ENCODE assay signal across 10 cellular contexts in the genomic region with DNA sequence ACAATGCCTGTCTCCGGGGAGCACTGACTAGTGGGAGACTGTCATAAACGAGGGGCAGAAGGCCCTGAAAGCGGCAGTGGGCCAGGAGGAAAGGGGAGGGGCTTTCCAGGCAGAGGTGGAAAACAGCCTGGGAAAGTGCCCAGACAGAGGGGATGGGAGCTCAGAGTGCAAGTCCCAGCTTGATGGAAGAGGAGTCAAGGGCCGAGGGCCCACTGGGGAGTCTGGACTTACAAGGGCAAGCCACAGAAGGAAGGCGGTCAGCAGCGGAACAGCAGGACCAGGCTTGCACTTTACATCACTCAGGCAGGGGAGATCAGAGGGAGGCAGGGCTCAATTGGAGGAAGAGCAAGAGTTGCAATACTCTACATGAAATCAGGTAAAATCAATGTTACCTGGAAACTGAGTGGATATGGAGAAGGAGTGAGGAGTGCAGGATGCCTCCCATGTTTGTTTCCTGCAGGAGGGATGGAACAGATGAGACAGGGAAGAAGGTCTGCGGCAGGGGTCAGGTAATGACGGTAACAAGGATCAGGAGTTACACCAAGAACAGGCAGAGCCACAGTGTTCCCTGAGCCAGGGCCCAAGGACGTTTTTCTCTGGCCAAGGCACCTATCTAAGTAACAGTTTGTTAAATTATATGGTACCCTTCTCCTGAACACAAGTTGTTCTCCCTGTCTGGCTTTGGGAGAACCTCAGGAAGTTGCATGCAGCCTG. TPM values are rescaled to one million over a fixed set of nuclear protein-coding genes. Genes with fewer than 3 reads are reported as not detected.
DNase-seq lines count a peak whose midpoint lies in the region; ATAC-seq, FAIRE-seq and TF ChIP-seq lines count a peak whose summit lies in the region.
"Had no signal": no experiment of that assay in that cellular context is flagged by ENCODE, and none has a peak within 500 bp of the region (broad histone marks: within the 10 kb centered on the region; RNA-seq: fewer than 3 reads in every experiment).

No MANE protein-coding gene starts in this region.

- H2BK15ac ChIP-seq in H1 (ENCODE audit: low read length): no peak overlapping the region

- CTCF ChIA-PET in H1 (lab: Charles Lee; ENCODE audit: partially characterized antibody): interaction anchor here (22.3 to 34.8 kb wide), 2 partner anchors 14 to 17 kb away, joined by 741 to 930 read pairs; partner anchors contain the start of gene PXN

- H2BK120ac ChIP-seq in H1 (replicated peaks; ENCODE audit: low read depth, low read length): no peak overlapping the region

- no peak overlapping the region for H4K91ac ChIP-seq in H1 (replicated peaks; ENCODE audit: insufficient read length, low read length)

- H3K4me1 ChIP-seq in heart right ventricle: peaks cover 53 to 98% (median 97%) of the 10 kb centered on the region in 9 donors
- H3K4me1 ChIP-seq in H1 (replicated peaks in 1 of 4; ENCODE audit: control insufficient read depth in 3 of 4, insufficient read depth in 4 of 4, low read length in 3 of 4): peaks cover 3 to 16% (median 4%) of the 10 kb centered on the region in 4 experiments; a peak in 6 of 7 replicates
- peaks cover 82% of the 10 kb centered on the region for H3K4me1 ChIP-seq in vagina

- H3K9me3 ChIP-seq in heart right ventricle (no peaks in the 10 kb centered on the region), H1 (ENCODE audit: insufficient read depth in 2 of 2, low read depth in 1 of 2, low read length in 1 of 2) (no peaks in the 10 kb centered on the region), vagina (no peaks in the 10 kb centered on the region)

- H3K4me3 Mint-ChIP-seq in nephron: no peak overlapping the region

- no peak overlapping the region for H3K23ac ChIP-seq in H1 (ENCODE audit: insufficient read length)

- no peak overlapping the region for H3K56ac ChIP-seq in H1 (replicated peaks; ENCODE audit: insufficient read length, low read depth, low read length)

- DNase-seq in heart right ventricle (peak in 1 of 2 donors; percentile 21), left cardiac atrium (no peak), H1 (ENCODE audit: low read depth in 1 of 2, low spot score in 2 of 2) (no peak), vagina (ENCODE audit: extremely low spot score in 2 of 2) (no peak), GM20000 (ENCODE audit: low spot score) (no peak)
- no peak for DNase-seq in stimulated activated CD4-positive, alpha-beta T cell treated with anti-CD3 and anti-CD28 coated beads, Interleukin-4, amount 100 ng/mL, for 1 hour
- DNase-seq: activated effector memory CD4-positive, alpha-beta T cell treated with anti-CD3 and anti-CD28 coated beads, Interleukin-2, amount 50 U/mL, for 16 hours; NCI-H1417 treated with DMSO at 0.1 percent for 48 hours had no signal

- no peaks in the 10 kb centered on the region for H3K36me3 Mint-ChIP-seq in nephron (ENCODE audit: low read depth)

- ATAC-seq in heart right ventricle: peak in 5 of 8 donors; percentile 7 to 48 (median 11)
- no peak for ATAC-seq in left cardiac atrium
- ATAC-seq in GM21619 (IDR thresholded peaks at IDR 0.05; ENCODE audit: unreplicated experiment): no peak

- H3K14ac ChIP-seq in H1 (ENCODE audit: insufficient read length): no peak overlapping the region

- peaks cover 13 to 33% of the 10 kb centered on the region in 2 experiments for H4K20me1 ChIP-seq in H1 (replicated peaks in 1 of 2; ENCODE audit: control insufficient read depth in 1 of 2, insufficient read depth in 2 of 2, low read length in 2 of 2)

- POLR2A ChIA-PET in H1 (lab: Charles Lee; ENCODE audit: partially characterized antibody): interaction anchor here (67.0 to 88.3 kb wide), 2 partner anchors 13 to 26 kb away, joined by 4270 read pairs; partner anchors contain the start of genes GCN1, PXN, RNU4-1 and RNU4-2

- no peak overlapping the region for H3K4ac ChIP-seq in H1 (replicated peaks; ENCODE audit: insufficient read length, low read depth, low read length)

- H3K9me3 Mint-ChIP-seq in nephron: no peaks in the 10 kb centered on the region

- H3K27me3 ChIP-seq in heart right ventricle: no peaks in the 10 kb centered on the region
- no peaks in the 10 kb centered on the region for H3K27me3 ChIP-seq in H1 (replicated peaks in 1 of 4; ENCODE audit: control insufficient read depth in 3 of 4, extremely low read depth in 1 of 4, insufficient read depth in 3 of 4, low read length in 3 of 4)
- H3K27me3 ChIP-seq in vagina: no peaks in the 10 kb centered on the region

- no peak overlapping the region for H4K8ac ChIP-seq in H1 (ENCODE audit: extremely low read depth, insufficient read depth, low read length)

- H2AFZ ChIP-seq in H1 (ENCODE audit: low read length): no peak overlapping the region

- no peak overlapping the region for H3K4me2 ChIP-seq in H1 (ENCODE audit: insufficient read depth in 1 of 2, low read depth in 2 of 2, low read length in 2 of 2)

- TF ChIP-seq CTCF in heart right ventricle (IDR thresholded peaks at IDR 0.05) (no peak), H1 (IDR thresholded peaks at IDR 0.05; ENCODE audit: control extremely low read depth in 1 of 3, insufficient read depth in 1 of 3, low read depth in 1 of 3, low read length in 3 of 3) (no peak), nephron (IDR thresholded peaks at IDR 0.05; ENCODE audit: unreplicated experiment in 3 of 3) (no peak), vagina (IDR thresholded peaks at IDR 0.05) (no peak), GM20000 (IDR thresholded peaks at IDR 0.05; ENCODE audit: extremely low read depth, missing control alignments) (no peak)

- no peaks in the 10 kb centered on the region for H3K27me3 Mint-ChIP-seq in nephron (ENCODE audit: low read depth)

- peak overlapping the region; percentile 31; the same call in 1 of the 2 replicates for H2BK5ac ChIP-seq in H1 (ENCODE audit: low read depth, low read length)

- H3K4me1 Mint-ChIP-seq in nephron: peaks cover 61% of the 10 kb centered on the region

- peak overlapping the region; percentile 13; the same call in 1 of the 2 replicates for H2BK12ac ChIP-seq in H1 (ENCODE audit: low read depth, low read length)

- FAIRE-seq in H1 (lab: Jason Lieb, UNC): no peak

- H4K5ac ChIP-seq in H1 (ENCODE audit: insufficient read length, low read depth, low read length): no peak overlapping the region

- H2BK20ac ChIP-seq in H1 (ENCODE audit: low read length): no peak overlapping the region; the same call in 1 of the 2 replicates

- peak overlapping the region in 4 of 10 donors; percentile 10 to 20 (median 18) for H3K4me3 ChIP-seq in heart right ventricle
- no peak overlapping the region for H3K4me3 ChIP-seq in H1 (ENCODE audit: extremely low read depth in 1 of 4, insufficient read depth in 2 of 4, low read depth in 3 of 4, low read length in 4 of 4)
- no peak overlapping the region for H3K4me3 ChIP-seq in vagina

- no peak for TF ChIP-seq EP300 in H1 (IDR thresholded peaks at IDR 0.05; ENCODE audit: borderline replicate concordance in 1 of 2, low read depth in 2 of 2, low read length in 2 of 2)

- no peak overlapping the region; the same call in 1 of the 2 replicates for H3K18ac ChIP-seq in H1 (ENCODE audit: extremely low read depth, low read length)

- H3K27ac Mint-ChIP-seq in nephron: peak overlapping the region; percentile 1 to 37 (median 19)

- intact Hi-C loops in heart right ventricle (cut with DNase I): no loop called here
- intact Hi-C loops in left cardiac atrium (cut with DNase I): no loop called here
- intact Hi-C loops in vagina (cut with DNase I): no loop called here

- TF ChIP-seq RAD21 in H1 (IDR thresholded peaks at IDR 0.05 in 1 of 2, conservative IDR thresholded peaks at IDR 0.05 in 1 of 2; ENCODE audit: low read depth in 2 of 2, low read length in 2 of 2): no peak

- TF ChIP-seq POLR2A in H1 (IDR thresholded peaks at IDR 0.05; ENCODE audit: control extremely low read depth in 1 of 2, low read depth in 2 of 2, low read length in 2 of 2) (no peak), vagina (IDR thresholded peaks at IDR 0.05) (no peak)

- no peaks in the 10 kb centered on the region for H3K23me2 ChIP-seq in H1 (ENCODE audit: low read depth, low read length)

- H3K9ac ChIP-seq in H1 (replicated peaks in 1 of 4; ENCODE audit: extremely low read depth in 1 of 4, low read depth in 3 of 4, low read length in 3 of 4): 0 out of 7 replicates have a peak overlapping the region, but pooled peaks of 1 of the 4 experiments have one; percentile 23

- H3K79me2 ChIP-seq in H1 (ENCODE audit: control insufficient read depth in 1 of 2, insufficient read depth in 2 of 2, low read length in 2 of 2): peaks cover 6 to 74% of the 10 kb centered on the region in 2 experiments; a peak in 3 of 4 replicates

- H3K36me3 ChIP-seq in heart right ventricle (peaks cover 0 to 27% (median 0%) of the 10 kb centered on the region in 9 donors), H1 (ENCODE audit: control insufficient read depth in 2 of 4, insufficient read depth in 4 of 4, low read length in 3 of 4) (no peaks in the 10 kb centered on the region; a peak in 1 of 8 replicates), vagina (no peaks in the 10 kb centered on the region)

- WGBS in heart right ventricle, 2 donors: 46 to 57% methylated on average over 9 of the region's 9 CpGs
- 86% methylated on average over 9 of the region's 9 CpGs; no CpG with 5 or more reads in 1 of the 2 experiments for WGBS in H1 (ENCODE audit: extremely low coverage in 1 of 2, insufficient coverage in 1 of 2, insufficient read length in 1 of 2, insufficient replicate concordance in 2 of 2, low coverage in 1 of 2, low lambda C conversion rate in 2 of 2, missing lambda C conversion rate in 1 of 2), 2 experiments

- H3K27ac ChIP-seq in heart right ventricle: peak overlapping the region; percentile 49 to 94 (median 72)
- H3K27ac ChIP-seq in H1 (ENCODE audit: low read depth, low read length): no peak overlapping the region
- H3K27ac ChIP-seq in vagina: peak overlapping the region; percentile 9

- peaks cover 22% of the 10 kb centered on the region for H3K79me1 ChIP-seq in H1 (ENCODE audit: low read depth, low read length)

- no peak overlapping the region for H2AK5ac ChIP-seq in H1 (ENCODE audit: low read depth, low read length)

RNA-seq across cellular contexts. Expression of gene PXN, which starts 23.8 kb away (rescaled TPM):
- total RNA-seq in heart right ventricle (10 to 100 TPM; 52.0 to 83.7 (median 63.3) TPM), left cardiac atrium (10 to 100 TPM; 70.3 to 86.1 TPM), vagina (95.3 TPM)
- polyA plus RNA-seq in heart right ventricle (100 to 1,000 TPM in 1 of 2 donors, 10 to 100 TPM in 1; 41.2 to 123 TPM), H1 (2011; rRNA removed) (51.0 and 89.2 TPM in 2 replicates)
- total RNA-seq in H1 (2021; fragmentation: NEBNext Ultra II Directional; extraction: Animal tissue kit (Norgen Biotek cat#: 25700)): 105 and 109 TPM in 2 replicates
- 29.0 TPM for polyA plus RNA-seq in H1 (2011; cell fraction: cytosol; rRNA removed)
- polyA plus RNA-seq in H1 (2011; cell fraction: nucleus; rRNA removed): 80.4 TPM
- 58.2 to 73.1 TPM (median 70.3 TPM) in 4 replicates for polyA plus RNA-seq in H1 (2012, experiment 1 of 2)
- polyA plus RNA-seq in H1 (2012, experiment 2 of 2): 83.1 TPM
- 88.7 TPM for polyA plus RNA-seq in H1 (2013, experiment 1 of 2)
- polyA plus RNA-seq in H1 (2013, experiment 2 of 2): 91.0 TPM
- polyA minus RNA-seq in H1 (2011; rRNA and poly(A)+ RNA removed): 45.0 and 62.0 TPM in 2 replicates
- polyA minus RNA-seq in H1 (2011; cell fraction: cytosol; rRNA and poly(A)+ RNA removed): 30.5 TPM
- 33.2 TPM for polyA minus RNA-seq in H1 (2011; cell fraction: nucleus; rRNA and poly(A)+ RNA removed)

RNA-seq across cellular contexts. Expression of gene RPLP0, which starts 40.8 kb away (rescaled TPM):
- total RNA-seq in heart right ventricle (1,000 to 10,000 TPM in 1 of 10 donors, 100 to 1,000 TPM in 9; 578 to 1,255 (median 694) TPM), left cardiac atrium (1,000 to 10,000 TPM; 1,049 to 1,054 TPM), vagina (2,837 TPM)
- polyA plus RNA-seq in heart right ventricle (1,000 to 10,000 TPM in 1 of 2 donors, 100 to 1,000 TPM in 1; 852 to 3,129 TPM), H1 (2011; rRNA removed) (8,838 and 10,765 TPM in 2 replicates)
- total RNA-seq in H1 (2021; fragmentation: NEBNext Ultra II Directional; extraction: Animal tissue kit (Norgen Biotek cat#: 25700)): 2,987 and 3,029 TPM in 2 replicates
- 10,357 TPM for polyA plus RNA-seq in H1 (2011; cell fraction: cytosol; rRNA removed)
- 6,829 TPM for polyA plus RNA-seq in H1 (2011; cell fraction: nucleus; rRNA removed)
- 4,444 to 5,241 TPM (median 4,665 TPM) in 4 replicates for polyA plus RNA-seq in H1 (2012, experiment 1 of 2)
- polyA plus RNA-seq in H1 (2012, experiment 2 of 2): 7,158 TPM
- 4,021 TPM for polyA plus RNA-seq in H1 (2013, experiment 1 of 2)
- polyA plus RNA-seq in H1 (2013, experiment 2 of 2): 3,982 TPM
- polyA minus RNA-seq in H1 (2011; rRNA and poly(A)+ RNA removed): 5,851 and 5,958 TPM in 2 replicates
- polyA minus RNA-seq in H1 (2011; cell fraction: cytosol; rRNA and poly(A)+ RNA removed): 2,113 TPM
- 1,976 TPM for polyA minus RNA-seq in H1 (2011; cell fraction: nucleus; rRNA and poly(A)+ RNA removed)

RNA-seq across cellular contexts. Expression of gene GCN1, which starts 47.2 kb away (rescaled TPM):
- total RNA-seq in heart right ventricle (10 to 100 TPM; 30.4 to 41.3 (median 35.0) TPM), left cardiac atrium (10 to 100 TPM; 36.1 to 51.9 TPM), vagina (62.6 TPM)
- polyA plus RNA-seq in heart right ventricle (10 to 100 TPM in 1 of 2 donors, 1 to 10 TPM in 1; 9.7 to 17.2 TPM), H1 (2011; rRNA removed) (61.4 and 73.1 TPM in 2 replicates)
- 133 and 137 TPM in 2 replicates for total RNA-seq in H1 (2021; fragmentation: NEBNext Ultra II Directional; extraction: Animal tissue kit (Norgen Biotek cat#: 25700))
- polyA plus RNA-seq in H1 (2011; cell fraction: cytosol; rRNA removed): 61.1 TPM
- polyA plus RNA-seq in H1 (2011; cell fraction: nucleus; rRNA removed): 294 TPM
- polyA plus RNA-seq in H1 (2012, experiment 1 of 2): 92.9 to 139 TPM (median 109 TPM) in 4 replicates
- polyA plus RNA-seq in H1 (2012, experiment 2 of 2): 58.3 TPM
- 57.1 TPM for polyA plus RNA-seq in H1 (2013, experiment 1 of 2)
- polyA plus RNA-seq in H1 (2013, experiment 2 of 2): 47.1 TPM
- polyA minus RNA-seq in H1 (2011; rRNA and poly(A)+ RNA removed): 266 and 267 TPM in 2 replicates
- polyA minus RNA-seq in H1 (2011; cell fraction: cytosol; rRNA and poly(A)+ RNA removed): 106 TPM
- 194 TPM for polyA minus RNA-seq in H1 (2011; cell fraction: nucleus; rRNA and poly(A)+ RNA removed)

RNA-seq across cellular contexts. Expression of gene RNU4-2, which starts 50.0 kb away (rescaled TPM):
- total RNA-seq in heart right ventricle (over 10,000 TPM in 7 of 10 donors, 1,000 to 10,000 TPM in 3; 5,348 to 18,425 (median 10,263) TPM), left cardiac atrium (over 10,000 TPM; 14,688 to 67,133 TPM), vagina (under 0.01 TPM)
- polyA plus RNA-seq in heart right ventricle (not detected), H1 (2011; rRNA removed) (under 0.01 TPM in 2 replicates)
- 1,112 and 1,388 TPM in 2 replicates for total RNA-seq in H1 (2021; fragmentation: NEBNext Ultra II Directional; extraction: Animal tissue kit (Norgen Biotek cat#: 25700))
- under 0.01 TPM for polyA plus RNA-seq in H1 (2011; cell fraction: cytosol; rRNA removed)
- polyA plus RNA-seq in H1 (2011; cell fraction: nucleus; rRNA removed): under 0.01 TPM
- polyA plus RNA-seq in H1 (2012, experiment 1 of 2): 129 to 168 TPM in 2 of 4 replicates, not detected in the others
- polyA plus RNA-seq in H1 (2012, experiment 2 of 2): not detected
- polyA plus RNA-seq in H1 (2013, experiment 1 of 2): not detected
- polyA plus RNA-seq in H1 (2013, experiment 2 of 2): not detected
- polyA minus RNA-seq in H1 (2011; rRNA and poly(A)+ RNA removed): 15,221 and 27,096 TPM in 2 replicates
- 41,377 TPM for polyA minus RNA-seq in H1 (2011; cell fraction: cytosol; rRNA and poly(A)+ RNA removed)
- under 0.01 TPM for polyA minus RNA-seq in H1 (2011; cell fraction: nucleus; rRNA and poly(A)+ RNA removed)

RNA-seq across cellular contexts. Expression of gene RNU4-1, which starts 51.3 kb away (rescaled TPM):
- total RNA-seq in heart right ventricle (1,000 to 10,000 TPM in 6 of 10 donors, 100 to 1,000 TPM in 4; 426 to 3,423 (median 1,870) TPM), left cardiac atrium (1,000 to 10,000 TPM; 1,261 to 6,779 TPM), vagina (under 0.01 TPM)
- polyA plus RNA-seq in heart right ventricle (not detected), H1 (2011; rRNA removed) (under 0.01 TPM in 2 replicates)
- 1,424 and 1,786 TPM in 2 replicates for total RNA-seq in H1 (2021; fragmentation: NEBNext Ultra II Directional; extraction: Animal tissue kit (Norgen Biotek cat#: 25700))
- polyA plus RNA-seq in H1 (2011; cell fraction: cytosol; rRNA removed): under 0.01 TPM
- under 0.01 TPM for polyA plus RNA-seq in H1 (2011; cell fraction: nucleus; rRNA removed)
- 269 to 479 TPM in 2 of 4 replicates, not detected in the others for polyA plus RNA-seq in H1 (2012, experiment 1 of 2)
- polyA plus RNA-seq in H1 (2012, experiment 2 of 2): not detected
- not detected for polyA plus RNA-seq in H1 (2013, experiment 1 of 2)
- polyA plus RNA-seq in H1 (2013, experiment 2 of 2): not detected
- 17,972 and 34,273 TPM in 2 replicates for polyA minus RNA-seq in H1 (2011; rRNA and poly(A)+ RNA removed)
- polyA minus RNA-seq in H1 (2011; cell fraction: cytosol; rRNA and poly(A)+ RNA removed): 67,273 TPM
- under 0.01 TPM for polyA minus RNA-seq in H1 (2011; cell fraction: nucleus; rRNA and poly(A)+ RNA removed)

Comparison
In these comparisons a context has a peak if more than half of its experiments do, and no peak if none do; other contexts are left out.
1. ATAC-seq: peak in heart right ventricle (5 of 8); none in left cardiac atrium (0 of 2) and GM21619 (single experiment).